3 cellular contexts compared by ENCODE assay signal in the genomic region with DNA sequence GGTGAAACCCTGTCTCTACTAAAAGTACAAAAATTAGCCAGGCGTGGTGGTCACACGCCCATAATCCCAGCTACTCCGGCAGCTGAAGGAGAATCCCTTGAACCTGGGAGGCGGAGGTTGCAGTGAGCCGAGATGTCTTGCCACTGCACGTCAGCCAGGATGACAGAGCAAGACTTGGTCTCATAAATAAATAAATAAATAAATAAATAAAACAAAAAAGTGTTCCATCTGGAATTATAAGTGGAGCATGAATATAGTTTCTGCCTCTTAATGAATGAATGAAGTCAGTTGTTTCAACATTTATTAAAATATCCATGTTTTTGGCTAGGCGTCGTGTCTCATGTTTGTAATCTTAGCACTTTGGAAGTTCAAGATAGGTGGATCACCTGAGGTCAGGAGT.
"Had no signal": no experiment of that assay in that cellular context is flagged by ENCODE, and none has a peak within 500 bp of the region (broad histone marks: within the 10 kb centered on the region; RNA-seq: fewer than 3 reads in every experiment).

No MANE protein-coding gene starts in this region.

- DNase-seq: GDM1, GF-D8 had no signal

- H3K4me3 ChIP-seq: GM12878 had no signal
